ENCODE assay signal across 8 cellular contexts in genomic region chr13:46179576-46180368, GRCh38. TPM values are rescaled to one million over a fixed set of nuclear protein-coding genes. Genes with fewer than 3 reads are reported as not detected.
DNase-seq lines count a peak whose midpoint lies in the region; FAIRE-seq and TF ChIP-seq lines count a peak whose summit lies in the region.

No MANE protein-coding gene starts in this region.

- H3K4me2 ChIP-seq in GM23248 (ENCODE audit: unreplicated experiment): no peak overlapping the region

- no peaks in the 10 kb centered on the region for H3K27me3 Mint-ChIP-seq in dendritic cell treated with granulocyte-macrophage colony-stimulating factor and Interleukin-4, amounts not matched to agents 40 ng/mL and 50 ng/mL, for 4 days

- 63 to 64% methylated on average over 6 of the region's 6 CpGs for WGBS in GM23248 (ENCODE audit: low coverage in 1 of 2, low lambda C conversion rate in 2 of 2, missing lambda C conversion rate in 2 of 2), 2 experiments

- H3K27ac ChIP-seq in GM23248: no peak overlapping the region

- H3F3A ChIP-seq in GM23248 (ENCODE audit: insufficient read depth): no peaks in the 10 kb centered on the region

- H3K4me1 ChIP-seq in GM23248 (ENCODE audit: insufficient read depth): no peaks in the 10 kb centered on the region

- H3K4me1 Mint-ChIP-seq in dendritic cell treated with granulocyte-macrophage colony-stimulating factor and Interleukin-4, amounts not matched to agents 40 ng/mL and 50 ng/mL, for 4 days (ENCODE audit: low read depth): peaks cover 72% of the 10 kb centered on the region

- H3K4me3 ChIP-seq in GM06990 (replicated peaks; ENCODE audit: low read depth, low read length): peak overlapping the region; percentile 66
- no peak overlapping the region for H3K4me3 ChIP-seq in GM23248

- no peaks in the 10 kb centered on the region for H4K20me1 ChIP-seq in GM23248 (ENCODE audit: insufficient read depth)

- TF ChIP-seq CTCF in GM06990 (IDR thresholded peaks at IDR 0.05; ENCODE audit: insufficient read depth, low read length, poor library complexity, severe bottlenecking): no peak

- no peaks in the 10 kb centered on the region for H3K9me3 ChIP-seq in GM23248 (ENCODE audit: low read depth)

- in situ Hi-C loops in GM23248 (cut with MboI): no loop called here

- intact Hi-C loops in dendritic cell treated with granulocyte-macrophage colony-stimulating factor and Interleukin-4, amounts not matched to agents 40 ng/mL and 50 ng/mL, for 4 days (cut with micrococcal nuclease): loop anchor here (5.0 kb wide), 2 partner anchors 33 to 108 kb away; partner anchors contain the start of gene LRRC63

- H3K36me3 Mint-ChIP-seq in dendritic cell treated with granulocyte-macrophage colony-stimulating factor and Interleukin-4, amounts not matched to agents 40 ng/mL and 50 ng/mL, for 4 days (ENCODE audit: low read depth): peaks cover 52% of the 10 kb centered on the region

- H3K9ac ChIP-seq in GM23248: no peak overlapping the region

- no peaks in the 10 kb centered on the region for H3K9me2 ChIP-seq in GM23248 (ENCODE audit: insufficient read depth)

- no peaks in the 10 kb centered on the region for H3K9me3 Mint-ChIP-seq in dendritic cell treated with granulocyte-macrophage colony-stimulating factor and Interleukin-4, amounts not matched to agents 40 ng/mL and 50 ng/mL, for 4 days

- FAIRE-seq in RCC 7860 (lab: Jason Lieb, UNC): no peak

- H3K79me2 ChIP-seq in GM23248 (ENCODE audit: insufficient read depth): no peaks in the 10 kb centered on the region

- H3K27ac Mint-ChIP-seq in dendritic cell treated with granulocyte-macrophage colony-stimulating factor and Interleukin-4, amounts not matched to agents 40 ng/mL and 50 ng/mL, for 4 days: peak overlapping the region; percentile 86

- H3K27me3 ChIP-seq in GM06990 (replicated peaks; ENCODE audit: control insufficient read depth, insufficient read depth, low read length) (no peaks in the 10 kb centered on the region), GM23248 (replicated peaks; ENCODE audit: insufficient read depth) (peaks cover 28% of the 10 kb centered on the region)

- peak overlapping the region; percentile 91 for H3K4me3 Mint-ChIP-seq in dendritic cell treated with granulocyte-macrophage colony-stimulating factor and Interleukin-4, amounts not matched to agents 40 ng/mL and 50 ng/mL, for 4 days

- H3K36me3 ChIP-seq in GM06990 (ENCODE audit: control insufficient read depth, insufficient read depth, low read length): no peaks in the 10 kb centered on the region; the same call in 1 of the 2 replicates
- no peaks in the 10 kb centered on the region for H3K36me3 ChIP-seq in GM23248 (ENCODE audit: low read depth)

- peak; percentile 49 for DNase-seq in GM06990 (ENCODE audit: extremely low read depth, insufficient read length)
- peak; percentile 77 for DNase-seq in UCSD-AML1 (lab: John Stamatoyannopoulos, UW; ENCODE audit: unreplicated experiment)
- DNase-seq in stimulated activated CD4-positive, alpha-beta T cell treated with anti-CD3 and anti-CD28 coated beads, Interleukin-1b, Interleukin-23, amount 100 ng/mL, for 24 hours (ENCODE audit: low read depth in 4 of 4, low spot score in 1 of 4): peak; percentile 35 to 62 (median 54)
- no peak for DNase-seq in RCC 7860 (ENCODE audit: low spot score)
- DNase-seq in GM23248: no peak
- DNase-seq in COR-L47 (lab: John Stamatoyannopoulos, UW): no peak
- no peak for DNase-seq in islet precursor cell

- no peak overlapping the region for H2AFZ ChIP-seq in GM23248

RNA-seq across cellular contexts. Expression of gene LCP1, which starts 2.2 kb away (rescaled TPM):
- not detected in 2 replicates for total RNA-seq in GM23248 (2014; rRNA removed; shearing (Covaris generic))
- polyA plus RNA-seq in GM23248 (2016; fragmentation: Nextera tagmentation; extraction: Ambion mirVana): 0.64 and 1.3 TPM in 2 replicates

RNA-seq across cellular contexts. Expression of gene LRRC63, which starts 32.0 kb away (rescaled TPM):
- total RNA-seq in GM23248 (2014; rRNA removed; shearing (Covaris generic)): not detected in 2 replicates
- polyA plus RNA-seq in GM23248 (2016; fragmentation: Nextera tagmentation; extraction: Ambion mirVana): not detected in 2 replicates

Comparison
In these comparisons a context has a peak if more than half of its experiments do, and no peak if none do; other contexts are left out.
1. DNase-seq: peak in GM06990 (single experiment), UCSD-AML1 (single experiment) and stimulated activated CD4-positive, alpha-beta T cell treated with anti-CD3 and anti-CD28 coated beads, Interleukin-1b, Interleukin-23, amount 100 ng/mL, for 24 hours (4 of 4); none in RCC 7860 (single experiment), GM23248 (single experiment), COR-L47 (single experiment) and islet precursor cell (single experiment).